ENCODE assay signal across 9 cellular contexts in the genomic region with DNA sequence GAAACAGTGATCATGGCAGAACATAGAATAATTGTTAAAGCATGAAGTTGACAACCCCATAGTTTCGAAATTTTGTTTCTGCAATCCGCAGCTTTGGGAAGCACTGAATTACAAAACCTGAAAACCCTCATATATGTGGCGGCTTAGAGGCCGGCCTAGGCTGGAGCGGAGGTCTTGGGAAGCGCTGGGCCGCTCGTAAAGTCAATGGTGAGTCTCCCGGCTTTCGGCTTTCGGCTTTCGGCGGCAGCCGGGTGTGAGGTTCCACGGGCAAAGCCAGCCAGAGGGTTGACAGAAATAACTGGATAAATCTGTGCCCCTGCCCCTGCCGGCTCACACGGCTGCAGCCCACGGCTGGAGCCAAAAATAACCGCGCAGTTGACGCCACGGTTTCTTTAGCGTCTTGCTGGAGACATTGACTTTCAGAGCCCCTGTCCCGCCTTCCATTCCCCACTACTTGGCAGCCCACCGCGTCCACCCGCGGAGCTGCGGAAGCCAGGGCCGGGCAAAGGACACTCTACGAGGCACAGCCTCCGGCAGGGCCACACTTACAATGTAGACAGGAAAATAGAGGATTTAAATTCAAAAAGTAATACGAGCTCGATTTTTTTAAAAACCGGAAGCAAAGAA. TPM values are rescaled to one million over a fixed set of nuclear protein-coding genes. Genes with fewer than 3 reads are reported as not detected.
DNase-seq lines count a peak whose midpoint lies in the region; ATAC-seq, FAIRE-seq and TF ChIP-seq lines count a peak whose summit lies in the region.
"Had no signal": no experiment of that assay in that cellular context is flagged by ENCODE, and none has a peak within 500 bp of the region (broad histone marks: within the 10 kb centered on the region; RNA-seq: fewer than 3 reads in every experiment).

No MANE protein-coding gene starts in this region.

- no peak for FAIRE-seq in astrocyte (lab: Jason Lieb, UNC)
- FAIRE-seq in urothelium cell line (lab: Jason Lieb, UNC): no peak

- H3K4me1 ChIP-seq in astrocyte (ENCODE audit: insufficient read depth, low read length): peaks cover 3% of the 10 kb centered on the region
- H3K4me1 ChIP-seq in subcutaneous abdominal adipose tissue (ENCODE audit: control insufficient read depth in 5 of 5, insufficient read depth in 5 of 5, low read length in 5 of 5): peaks cover 0 to 22% (median 11%) of the 10 kb centered on the region in 5 donors
- H3K4me1 ChIP-seq in tibial nerve: no peaks in the 10 kb centered on the region

- peak overlapping the region; percentile 84 for H3K4me2 ChIP-seq in astrocyte (ENCODE audit: low read length)

- H3K4me3 Mint-ChIP-seq in activated naive CD4-positive, alpha-beta T cell treated with anti-CD3 and anti-CD28 coated beads, Interleukin-2, amount 50 U/mL, for 24 hours: peak overlapping the region; percentile 34
- H3K4me3 Mint-ChIP-seq in astrocyte (ENCODE audit: unreplicated experiment): peak overlapping the region; percentile 82

- H3K27ac ChIP-seq in astrocyte (ENCODE audit: low read depth, low read length): no peak overlapping the region
- H3K27ac ChIP-seq in subcutaneous abdominal adipose tissue (ENCODE audit: low read depth, low read length): peak overlapping the region; percentile 55
- H3K27ac ChIP-seq in tibial nerve: no peak overlapping the region

- ATAC-seq in activated naive CD4-positive, alpha-beta T cell treated with anti-CD3 and anti-CD28 coated beads, Interleukin-2, amount 50 U/mL, for 72 hours: no peak
- no peak for ATAC-seq in GM18505 (IDR thresholded peaks at IDR 0.05; ENCODE audit: unreplicated experiment)
- ATAC-seq: Panc1 had no signal

- TF ChIP-seq POLR2A in tibial nerve (IDR thresholded peaks at IDR 0.05) (no peak), GM18505 (IDR thresholded peaks at IDR 0.05; ENCODE audit: borderline replicate concordance, extremely low read depth, insufficient read depth, insufficient read length) (no peak)

- no peaks in the 10 kb centered on the region for H3K36me3 Mint-ChIP-seq in activated naive CD4-positive, alpha-beta T cell treated with anti-CD3 and anti-CD28 coated beads, Interleukin-2, amount 50 U/mL, for 24 hours
- peaks cover 6 to 32% of the 10 kb centered on the region in 2 donors for H3K36me3 Mint-ChIP-seq in activated naive CD4-positive, alpha-beta T cell treated with anti-CD3 and anti-CD28 coated beads, Interleukin-2, amount 50 U/mL, for 72 hours
- no peaks in the 10 kb centered on the region for H3K36me3 Mint-ChIP-seq in astrocyte (ENCODE audit: low read depth, unreplicated experiment)

- WGBS in tibial nerve, 2 donors: 38 to 43% methylated on average over 21 to 35 of the region's 35 CpGs

- H3K4me3 ChIP-seq in astrocyte (ENCODE audit: insufficient read depth, low read depth, low read length) (peak overlapping the region; percentile 57), subcutaneous abdominal adipose tissue (ENCODE audit: low read depth in 1 of 5, low read length in 5 of 5) (peak overlapping the region in 4 of 5 donors; percentile 49 to 57 (median 56)), tibial nerve (peak overlapping the region in 1 of 4 donors; percentile 32)

- H3K9ac ChIP-seq in astrocyte (ENCODE audit: low read length): peak overlapping the region; percentile 59
- H3K9ac ChIP-seq in subcutaneous abdominal adipose tissue (ENCODE audit: low read length in 5 of 5): peak overlapping the region; percentile 16 to 74 (median 56)

- H3K9me3 Mint-ChIP-seq in activated naive CD4-positive, alpha-beta T cell treated with anti-CD3 and anti-CD28 coated beads, Interleukin-2, amount 50 U/mL, for 24 hours: no peaks in the 10 kb centered on the region
- no peaks in the 10 kb centered on the region for H3K9me3 Mint-ChIP-seq in activated naive CD4-positive, alpha-beta T cell treated with anti-CD3 and anti-CD28 coated beads, Interleukin-2, amount 50 U/mL, for 72 hours
- peaks cover 7% of the 10 kb centered on the region for H3K9me3 Mint-ChIP-seq in astrocyte (ENCODE audit: unreplicated experiment)

- H3K27me3 Mint-ChIP-seq in activated naive CD4-positive, alpha-beta T cell treated with anti-CD3 and anti-CD28 coated beads, Interleukin-2, amount 50 U/mL, for 24 hours: peaks cover 67% of the 10 kb centered on the region
- peaks cover 82% of the 10 kb centered on the region for H3K27me3 Mint-ChIP-seq in astrocyte (ENCODE audit: low read depth, unreplicated experiment)

- H3K4me1 Mint-ChIP-seq in activated naive CD4-positive, alpha-beta T cell treated with anti-CD3 and anti-CD28 coated beads, Interleukin-2, amount 50 U/mL, for 24 hours: peaks cover 11% of the 10 kb centered on the region
- no peaks in the 10 kb centered on the region for H3K4me1 Mint-ChIP-seq in astrocyte (ENCODE audit: low read depth, unreplicated experiment)

- no peak overlapping the region for H3K27ac Mint-ChIP-seq in activated naive CD4-positive, alpha-beta T cell treated with anti-CD3 and anti-CD28 coated beads, Interleukin-2, amount 50 U/mL, for 24 hours
- H3K27ac Mint-ChIP-seq in activated naive CD4-positive, alpha-beta T cell treated with anti-CD3 and anti-CD28 coated beads, Interleukin-2, amount 50 U/mL, for 72 hours: peak overlapping the region in 1 of 2 donors; percentile 37
- no peak overlapping the region for H3K27ac Mint-ChIP-seq in astrocyte (ENCODE audit: unreplicated experiment)

- TF ChIP-seq CTCF in astrocyte (IDR thresholded peaks at IDR 0.05; ENCODE audit: insufficient read depth, low read depth, low read length) (no peak), tibial nerve (IDR thresholded peaks at IDR 0.05) (no peak)

- H3K9me3 ChIP-seq in astrocyte (ENCODE audit: insufficient read depth, low read depth, low read length) (no peaks in the 10 kb centered on the region), subcutaneous abdominal adipose tissue (ENCODE audit: control insufficient read depth in 5 of 5, low read length in 5 of 5) (no peaks in the 10 kb centered on the region), tibial nerve (no peaks in the 10 kb centered on the region)

- DNase-seq in activated naive CD4-positive, alpha-beta T cell treated with anti-CD3 and anti-CD28 coated beads, Interleukin-2, amount 50 U/mL, for 72 hours (ENCODE audit: low spot score in 2 of 2): no peak
- DNase-seq in astrocyte (ENCODE audit: low read depth): no peak
- DNase-seq in left kidney (ENCODE audit: low read depth, low spot score): peak; percentile 68
- no peak for DNase-seq in urothelium cell line (ENCODE audit: low spot score)
- no peak for DNase-seq in tibial nerve (ENCODE audit: low spot score in 2 of 2)

- no peaks in the 10 kb centered on the region for H3K36me3 ChIP-seq in astrocyte (ENCODE audit: insufficient read depth, low read length)
- no peaks in the 10 kb centered on the region for H3K36me3 ChIP-seq in subcutaneous abdominal adipose tissue (ENCODE audit: control insufficient read depth in 5 of 5, insufficient read depth in 5 of 5, low read length in 5 of 5)
- no peaks in the 10 kb centered on the region for H3K36me3 ChIP-seq in tibial nerve

- H4K20me1 ChIP-seq in astrocyte (ENCODE audit: insufficient read depth, low read length): peaks cover 31% of the 10 kb centered on the region

- no peaks in the 10 kb centered on the region for H3K79me2 ChIP-seq in astrocyte (ENCODE audit: insufficient read depth, low read length)

- TF ChIP-seq EP300 in tibial nerve (IDR thresholded peaks at IDR 0.05): no peak

- H3K27me3 ChIP-seq in astrocyte (ENCODE audit: insufficient read depth, low read length): peaks cover 48% of the 10 kb centered on the region
- H3K27me3 ChIP-seq in subcutaneous abdominal adipose tissue (ENCODE audit: control insufficient read depth in 5 of 5, insufficient read depth in 4 of 5, low read length in 5 of 5): peaks cover 0 to 53% (median 22%) of the 10 kb centered on the region in 5 donors
- H3K27me3 ChIP-seq in tibial nerve: peaks cover 0 to 97% of the 10 kb centered on the region in 2 donors

- peak overlapping the region; percentile 67 for H2AFZ ChIP-seq in astrocyte (ENCODE audit: low read depth, low read length)

RNA-seq across cellular contexts. Expression of gene VAX2, which starts 6.9 kb away (rescaled TPM):
- total RNA-seq in activated naive CD4-positive, alpha-beta T cell treated with anti-CD3 and anti-CD28 coated beads, Interleukin-2, amount 50 U/mL, for 72 hours: under 1 TPM in 1 of 2 donors, not detected in 1; 0.21 TPM
- 0.26 and 0.48 TPM in 2 replicates for total RNA-seq in astrocyte
- total RNA-seq in tibial nerve: 1 to 10 TPM in 2 of 4 donors, under 1 TPM in 2; 0.44 to 3.3 (median 1.2) TPM

RNA-seq across cellular contexts. Expression of gene ATP6V1B1, which starts 28.5 kb away (rescaled TPM):
- under 1 TPM in 1 of 2 donors, not detected in 1; 0.11 TPM for total RNA-seq in activated naive CD4-positive, alpha-beta T cell treated with anti-CD3 and anti-CD28 coated beads, Interleukin-2, amount 50 U/mL, for 72 hours
- total RNA-seq in astrocyte (not detected in 2 replicates), tibial nerve (1 to 10 TPM in 2 of 4 donors, not detected in 2; 1.2 to 2.5 TPM)
